19 cellular contexts compared by ENCODE assay signal in genomic region chr12:67789266-67789665, GRCh38.
DNase-seq lines count a peak whose midpoint lies in the region; ATAC-seq, FAIRE-seq and TF ChIP-seq lines count a peak whose summit lies in the region.
"Had no signal": no experiment of that assay in that cellular context is flagged by ENCODE, and none has a peak within 500 bp of the region (broad histone marks: within the 10 kb centered on the region; RNA-seq: fewer than 3 reads in every experiment).

No MANE protein-coding gene starts in this region.

- H3K4me3 ChIP-seq in epithelial cell of proximal tubule (ENCODE audit: low read depth, low read length) (no peak overlapping the region), psoas muscle (no peak overlapping the region), dorsolateral prefrontal cortex (no peak overlapping the region), Karpas-422 (ENCODE audit: low read length) (no peak overlapping the region)
- H3K4me3 ChIP-seq: BLaER1, GM12878, GM23338 had no signal

- TF ChIP-seq CTCF in epithelial cell of proximal tubule (conservative IDR thresholded peaks at IDR 0.05; ENCODE audit: low read depth, low read length) (no peak), psoas muscle (IDR thresholded peaks at IDR 0.05) (no peak), dorsolateral prefrontal cortex (IDR thresholded peaks at IDR 0.05 in 54 of 56, conservative IDR thresholded peaks at IDR 0.05 in 2 of 56; ENCODE audit: low read depth in 1 of 56, partially characterized antibody in 56 of 56) (no peak)

- no peak overlapping the region for H3K4me2 ChIP-seq in Karpas-422 (ENCODE audit: low read depth, low read length, poor library complexity, severe bottlenecking)
- H3K4me2 ChIP-seq: BLaER1 had no signal

- FAIRE-seq in GM18507 (lab: Jason Lieb, UNC): peak; percentile 36
- FAIRE-seq: A204.1, GM12878 had no signal

- no peak overlapping the region for H2AFZ ChIP-seq in Karpas-422 (ENCODE audit: low read length)
- H2AFZ ChIP-seq: GM23338 had no signal

- H3K27ac ChIP-seq in psoas muscle (peak overlapping the region; percentile 79), dorsolateral prefrontal cortex (no peak overlapping the region), Karpas-422 (ENCODE audit: low read length) (no peak overlapping the region)
- H3K27ac ChIP-seq: BLaER1 had no signal

- H3K9me3 ChIP-seq in psoas muscle (no peaks in the 10 kb centered on the region), Karpas-422 (ENCODE audit: low read length) (no peaks in the 10 kb centered on the region)

- DNase-seq in GM18507 (ENCODE audit: extremely low spot score, insufficient read length, low read depth): no peak
- peak; percentile 64 for DNase-seq in epithelial cell of proximal tubule (ENCODE audit: low read depth)
- DNase-seq in psoas muscle: no peak
- no peak for DNase-seq in dorsolateral prefrontal cortex
- no peak for DNase-seq in Karpas-422
- DNase-seq: AML-193; CD4-positive, alpha-beta memory T cell; DMS153; DMS79; GF-D8; H7; KG1 had no signal

- no peaks in the 10 kb centered on the region for H3K79me2 ChIP-seq in Karpas-422 (ENCODE audit: low read length)

- H3K9ac ChIP-seq in Karpas-422 (ENCODE audit: low read length): no peak overlapping the region
- H3K9ac ChIP-seq: BLaER1 had no signal

- no peaks in the 10 kb centered on the region for H3K9me2 ChIP-seq in Karpas-422 (replicated peaks; ENCODE audit: insufficient read depth, low read length)

- ATAC-seq in psoas muscle (no peak), GM18873 (IDR thresholded peaks at IDR 0.05; ENCODE audit: low FRiP score, unreplicated experiment) (no peak), GM19328 (IDR thresholded peaks at IDR 0.05; ENCODE audit: unreplicated experiment) (no peak)
- ATAC-seq: GM12878, GM23338, HCT116 had no signal

- H3K4me1 ChIP-seq in psoas muscle (peaks cover 58% of the 10 kb centered on the region), Karpas-422 (ENCODE audit: low read length) (peaks cover 17% of the 10 kb centered on the region)
- H3K4me1 ChIP-seq: BLaER1 had no signal

- H3K36me3 ChIP-seq in psoas muscle (ENCODE audit: insufficient read depth in 1 of 2, low read depth in 1 of 2) (no peaks in the 10 kb centered on the region), Karpas-422 (ENCODE audit: insufficient read depth, low read length) (no peaks in the 10 kb centered on the region)
- H3K36me3 ChIP-seq: BLaER1 had no signal

- H3K27me3 ChIP-seq in psoas muscle (ENCODE audit: insufficient read depth in 3 of 3, low read length in 2 of 3) (no peaks in the 10 kb centered on the region), dorsolateral prefrontal cortex (peaks cover 0 to 5% (median 0%) of the 10 kb centered on the region in 45 donors), Karpas-422 (ENCODE audit: low read length) (no peaks in the 10 kb centered on the region)
- H3K27me3 ChIP-seq: BLaER1 had no signal

- no peaks in the 10 kb centered on the region for H4K20me1 ChIP-seq in Karpas-422 (ENCODE audit: insufficient read depth, low read depth, low read length)
- H4K20me1 ChIP-seq: BLaER1 had no signal

- intact Hi-C loops in psoas muscle (cut with DNase I): loop anchor here in 1 of 2 donors (5.0 to 10.0 kb wide), 2 partner anchors 57 to 134 kb away; no protein-coding TSS in a partner anchor
- intact Hi-C loops in dorsolateral prefrontal cortex (cut with DNase I): no loop called here
